In the genomic region with DNA sequence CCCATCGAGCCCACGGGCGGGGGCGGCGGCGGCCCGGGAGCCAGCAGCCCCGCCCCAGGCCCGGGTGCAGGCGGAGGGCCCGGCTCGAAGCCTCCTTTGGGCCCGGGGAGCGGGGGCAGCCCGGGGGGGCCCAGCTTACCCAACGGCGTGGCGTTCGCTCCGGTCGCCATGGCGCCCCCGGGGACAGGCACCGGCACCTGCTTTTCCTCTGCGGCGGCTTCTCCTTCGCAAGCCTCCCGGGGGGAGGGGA, we compare ENCODE assay signal across 1 cellular context.
A peak's percentile ranks its signal among the peaks of the same experiment; 100 is the strongest.
TF ChIP-seq lines count a peak whose summit lies in the region.

No MANE protein-coding gene starts in this region.

TF ChIP-seq in HepG2, 621 proteins besides CTCF, POLR2A, EP300 and RAD21 (continued from another document and continues in another):
- TF ChIP-seq, protein P1, sequence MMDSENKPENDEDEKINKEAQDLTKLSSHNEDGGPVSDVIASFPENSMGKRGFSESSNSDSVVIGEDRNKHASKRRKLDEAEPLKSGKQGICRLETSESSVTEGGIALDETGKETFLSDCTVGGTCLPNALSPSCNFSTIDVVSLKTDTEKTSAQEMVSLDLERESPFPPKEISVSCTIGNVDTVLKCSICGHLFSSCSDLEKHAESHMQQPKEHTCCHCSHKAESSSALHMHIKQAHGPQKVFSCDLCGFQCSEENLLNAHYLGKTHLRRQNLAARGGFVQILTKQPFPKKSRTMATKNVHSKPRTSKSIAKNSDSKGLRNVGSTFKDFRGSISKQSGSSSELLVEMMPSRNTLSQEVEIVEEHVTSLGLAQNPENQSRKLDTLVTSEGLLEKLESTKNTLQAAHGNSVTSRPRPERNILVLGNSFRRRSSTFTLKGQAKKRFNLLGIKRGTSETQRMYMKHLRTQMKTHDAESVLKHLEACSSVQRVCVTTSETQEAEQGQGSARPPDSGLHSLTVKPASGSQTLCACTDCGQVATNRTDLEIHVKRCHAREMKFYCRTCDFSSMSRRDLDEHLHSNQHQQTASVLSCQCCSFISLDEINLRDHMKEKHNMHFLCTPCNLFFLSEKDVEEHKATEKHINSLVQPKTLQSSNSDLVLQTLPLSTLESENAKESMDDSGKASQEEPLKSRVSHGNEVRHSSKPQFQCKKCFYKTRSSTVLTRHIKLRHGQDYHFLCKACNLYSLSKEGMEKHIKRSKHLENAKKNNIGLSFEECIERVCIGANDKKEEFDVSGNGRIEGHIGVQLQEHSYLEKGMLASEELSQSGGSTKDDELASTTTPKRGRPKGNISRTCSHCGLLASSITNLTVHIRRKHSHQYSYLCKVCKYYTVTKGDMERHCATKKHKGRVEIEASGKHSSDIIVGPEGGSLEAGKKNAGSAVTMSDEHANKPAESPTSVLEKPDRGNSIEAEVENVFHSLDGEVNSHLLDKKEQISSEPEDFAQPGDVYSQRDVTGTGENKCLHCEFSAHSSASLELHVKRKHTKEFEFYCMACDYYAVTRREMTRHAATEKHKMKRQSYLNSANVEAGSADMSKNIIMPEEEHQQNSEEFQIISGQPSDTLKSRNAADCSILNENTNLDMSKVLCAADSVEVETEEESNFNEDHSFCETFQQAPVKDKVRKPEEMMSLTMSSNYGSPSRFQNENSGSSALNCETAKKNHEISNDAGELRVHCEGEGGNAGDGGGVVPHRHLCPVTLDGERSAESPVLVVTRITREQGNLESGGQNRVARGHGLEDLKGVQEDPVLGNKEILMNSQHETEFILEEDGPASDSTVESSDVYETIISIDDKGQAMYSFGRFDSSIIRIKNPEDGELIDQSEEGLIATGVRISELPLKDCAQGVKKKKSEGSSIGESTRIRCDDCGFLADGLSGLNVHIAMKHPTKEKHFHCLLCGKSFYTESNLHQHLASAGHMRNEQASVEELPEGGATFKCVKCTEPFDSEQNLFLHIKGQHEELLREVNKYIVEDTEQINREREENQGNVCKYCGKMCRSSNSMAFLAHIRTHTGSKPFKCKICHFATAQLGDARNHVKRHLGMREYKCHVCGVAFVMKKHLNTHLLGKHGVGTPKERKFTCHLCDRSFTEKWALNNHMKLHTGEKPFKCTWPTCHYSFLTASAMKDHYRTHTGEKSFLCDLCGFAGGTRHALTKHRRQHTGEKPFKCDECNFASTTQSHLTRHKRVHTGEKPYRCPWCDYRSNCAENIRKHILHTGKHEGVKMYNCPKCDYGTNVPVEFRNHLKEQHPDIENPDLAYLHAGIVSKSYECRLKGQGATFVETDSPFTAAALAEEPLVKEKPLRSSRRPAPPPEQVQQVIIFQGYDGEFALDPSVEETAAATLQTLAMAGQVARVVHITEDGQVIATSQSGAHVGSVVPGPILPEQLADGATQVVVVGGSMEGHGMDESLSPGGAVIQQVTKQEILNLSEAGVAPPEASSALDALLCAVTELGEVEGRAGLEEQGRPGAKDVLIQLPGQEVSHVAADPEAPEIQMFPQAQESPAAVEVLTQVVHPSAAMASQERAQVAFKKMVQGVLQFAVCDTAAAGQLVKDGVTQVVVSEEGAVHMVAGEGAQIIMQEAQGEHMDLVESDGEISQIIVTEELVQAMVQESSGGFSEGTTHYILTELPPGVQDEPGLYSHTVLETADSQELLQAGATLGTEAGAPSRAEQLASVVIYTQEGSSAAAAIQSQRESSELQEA (CRISPR knock-in tag; IDR thresholded peaks at IDR 0.05; ENCODE audit: not compliant biosample characterization) = no peak
- TF ChIP-seq CBFB (CRISPR knock-in tag; IDR thresholded peaks at IDR 0.05) (no peak), ZNF160 (CRISPR knock-in tag; IDR thresholded peaks at IDR 0.05) (0 out of 2 replicates have a peak, but pooled peaks have one; percentile 42), RARG (CRISPR knock-in tag; IDR thresholded peaks at IDR 0.05; ENCODE audit: low read depth) (no peak), ZNF841 (CRISPR knock-in tag; IDR thresholded peaks at IDR 0.05; ENCODE audit: borderline replicate concordance) (no peak), MED13 (CRISPR knock-in tag; IDR thresholded peaks at IDR 0.05) (0 out of 2 replicates have a peak, but pooled peaks have one; percentile 23), ZMYM3 (CRISPR knock-in tag; IDR thresholded peaks at IDR 0.05) (no peak), ZNF432 (CRISPR knock-in tag; IDR thresholded peaks at IDR 0.05; ENCODE audit: borderline replicate concordance) (no peak), ZNF234 (CRISPR knock-in tag; conservative IDR thresholded peaks at IDR 0.05) (no peak), ZNF652 (CRISPR knock-in tag; IDR thresholded peaks at IDR 0.05; ENCODE audit: borderline replicate concordance, low read depth) (no peak), ZSCAN12 (CRISPR knock-in tag; IDR thresholded peaks at IDR 0.05) (no peak), SAFB2 (CRISPR knock-in tag; IDR thresholded peaks at IDR 0.05; ENCODE audit: borderline replicate concordance, low read depth) (no peak), CCDC6 (CRISPR knock-in tag; IDR thresholded peaks at IDR 0.05) (peak; percentile 55), ZNF749 (CRISPR knock-in tag; IDR thresholded peaks at IDR 0.05; ENCODE audit: borderline replicate concordance) (no peak), XBP1 (CRISPR knock-in tag; IDR thresholded peaks at IDR 0.05) (no peak), RORA (CRISPR knock-in tag; IDR thresholded peaks at IDR 0.05) (no peak), EZH2 (conservative IDR thresholded peaks at IDR 0.05; ENCODE audit: low read depth, low read length) (no peak)
- TF ChIP-seq, protein P2, sequence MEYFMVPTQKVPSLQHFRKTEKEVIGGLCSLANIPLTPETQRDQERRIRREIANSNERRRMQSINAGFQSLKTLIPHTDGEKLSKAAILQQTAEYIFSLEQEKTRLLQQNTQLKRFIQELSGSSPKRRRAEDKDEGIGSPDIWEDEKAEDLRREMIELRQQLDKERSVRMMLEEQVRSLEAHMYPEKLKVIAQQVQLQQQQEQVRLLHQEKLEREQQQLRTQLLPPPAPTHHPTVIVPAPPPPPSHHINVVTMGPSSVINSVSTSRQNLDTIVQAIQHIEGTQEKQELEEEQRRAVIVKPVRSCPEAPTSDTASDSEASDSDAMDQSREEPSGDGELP (IDR thresholded peaks at IDR 0.05; ENCODE audit: borderline replicate concordance, low read depth) = no peak
- TF ChIP-seq, protein P3, sequence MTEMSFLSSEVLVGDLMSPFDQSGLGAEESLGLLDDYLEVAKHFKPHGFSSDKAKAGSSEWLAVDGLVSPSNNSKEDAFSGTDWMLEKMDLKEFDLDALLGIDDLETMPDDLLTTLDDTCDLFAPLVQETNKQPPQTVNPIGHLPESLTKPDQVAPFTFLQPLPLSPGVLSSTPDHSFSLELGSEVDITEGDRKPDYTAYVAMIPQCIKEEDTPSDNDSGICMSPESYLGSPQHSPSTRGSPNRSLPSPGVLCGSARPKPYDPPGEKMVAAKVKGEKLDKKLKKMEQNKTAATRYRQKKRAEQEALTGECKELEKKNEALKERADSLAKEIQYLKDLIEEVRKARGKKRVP (CRISPR knock-in tag; IDR thresholded peaks at IDR 0.05) = no peak
- TF ChIP-seq, protein P4, sequence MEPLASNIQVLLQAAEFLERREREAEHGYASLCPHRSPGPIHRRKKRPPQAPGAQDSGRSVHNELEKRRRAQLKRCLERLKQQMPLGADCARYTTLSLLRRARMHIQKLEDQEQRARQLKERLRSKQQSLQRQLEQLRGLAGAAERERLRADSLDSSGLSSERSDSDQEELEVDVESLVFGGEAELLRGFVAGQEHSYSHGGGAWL (CRISPR knock-in tag; IDR thresholded peaks at IDR 0.05) = 0 out of 2 replicates have a peak, but pooled peaks have one; percentile 45
- TF ChIP-seq, protein P5, sequence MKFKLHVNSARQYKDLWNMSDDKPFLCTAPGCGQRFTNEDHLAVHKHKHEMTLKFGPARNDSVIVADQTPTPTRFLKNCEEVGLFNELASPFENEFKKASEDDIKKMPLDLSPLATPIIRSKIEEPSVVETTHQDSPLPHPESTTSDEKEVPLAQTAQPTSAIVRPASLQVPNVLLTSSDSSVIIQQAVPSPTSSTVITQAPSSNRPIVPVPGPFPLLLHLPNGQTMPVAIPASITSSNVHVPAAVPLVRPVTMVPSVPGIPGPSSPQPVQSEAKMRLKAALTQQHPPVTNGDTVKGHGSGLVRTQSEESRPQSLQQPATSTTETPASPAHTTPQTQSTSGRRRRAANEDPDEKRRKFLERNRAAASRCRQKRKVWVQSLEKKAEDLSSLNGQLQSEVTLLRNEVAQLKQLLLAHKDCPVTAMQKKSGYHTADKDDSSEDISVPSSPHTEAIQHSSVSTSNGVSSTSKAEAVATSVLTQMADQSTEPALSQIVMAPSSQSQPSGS (CRISPR knock-in tag; IDR thresholded peaks at IDR 0.05) = no peak
- TF ChIP-seq, protein P6, sequence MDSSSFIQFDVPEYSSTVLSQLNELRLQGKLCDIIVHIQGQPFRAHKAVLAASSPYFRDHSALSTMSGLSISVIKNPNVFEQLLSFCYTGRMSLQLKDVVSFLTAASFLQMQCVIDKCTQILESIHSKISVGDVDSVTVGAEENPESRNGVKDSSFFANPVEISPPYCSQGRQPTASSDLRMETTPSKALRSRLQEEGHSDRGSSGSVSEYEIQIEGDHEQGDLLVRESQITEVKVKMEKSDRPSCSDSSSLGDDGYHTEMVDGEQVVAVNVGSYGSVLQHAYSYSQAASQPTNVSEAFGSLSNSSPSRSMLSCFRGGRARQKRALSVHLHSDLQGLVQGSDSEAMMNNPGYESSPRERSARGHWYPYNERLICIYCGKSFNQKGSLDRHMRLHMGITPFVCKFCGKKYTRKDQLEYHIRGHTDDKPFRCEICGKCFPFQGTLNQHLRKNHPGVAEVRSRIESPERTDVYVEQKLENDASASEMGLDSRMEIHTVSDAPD (CRISPR knock-in tag; IDR thresholded peaks at IDR 0.05) = no peak
- TF ChIP-seq, protein P7, sequence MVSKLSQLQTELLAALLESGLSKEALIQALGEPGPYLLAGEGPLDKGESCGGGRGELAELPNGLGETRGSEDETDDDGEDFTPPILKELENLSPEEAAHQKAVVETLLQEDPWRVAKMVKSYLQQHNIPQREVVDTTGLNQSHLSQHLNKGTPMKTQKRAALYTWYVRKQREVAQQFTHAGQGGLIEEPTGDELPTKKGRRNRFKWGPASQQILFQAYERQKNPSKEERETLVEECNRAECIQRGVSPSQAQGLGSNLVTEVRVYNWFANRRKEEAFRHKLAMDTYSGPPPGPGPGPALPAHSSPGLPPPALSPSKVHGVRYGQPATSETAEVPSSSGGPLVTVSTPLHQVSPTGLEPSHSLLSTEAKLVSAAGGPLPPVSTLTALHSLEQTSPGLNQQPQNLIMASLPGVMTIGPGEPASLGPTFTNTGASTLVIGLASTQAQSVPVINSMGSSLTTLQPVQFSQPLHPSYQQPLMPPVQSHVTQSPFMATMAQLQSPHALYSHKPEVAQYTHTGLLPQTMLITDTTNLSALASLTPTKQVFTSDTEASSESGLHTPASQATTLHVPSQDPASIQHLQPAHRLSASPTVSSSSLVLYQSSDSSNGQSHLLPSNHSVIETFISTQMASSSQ (IDR thresholded peaks at IDR 0.05; ENCODE audit: low read depth) = no peak
- TF ChIP-seq, protein P7 (CRISPR knock-in tag; IDR thresholded peaks at IDR 0.05; ENCODE audit: borderline replicate concordance) = no peak
- TF ChIP-seq, protein P8, sequence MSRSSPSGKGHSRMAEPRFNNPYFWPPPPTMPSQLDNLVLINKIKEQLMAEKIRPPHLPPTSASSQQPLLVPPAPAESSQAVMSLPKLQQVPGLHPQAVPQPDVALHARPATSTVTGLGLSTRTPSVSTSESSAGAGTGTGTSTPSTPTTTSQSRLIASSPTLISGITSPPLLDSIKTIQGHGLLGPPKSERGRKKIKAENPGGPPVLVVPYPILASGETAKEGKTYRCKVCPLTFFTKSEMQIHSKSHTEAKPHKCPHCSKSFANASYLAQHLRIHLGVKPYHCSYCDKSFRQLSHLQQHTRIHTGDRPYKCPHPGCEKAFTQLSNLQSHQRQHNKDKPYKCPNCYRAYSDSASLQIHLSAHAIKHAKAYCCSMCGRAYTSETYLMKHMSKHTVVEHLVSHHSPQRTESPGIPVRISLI (CRISPR knock-in tag; IDR thresholded peaks at IDR 0.05; ENCODE audit: borderline replicate concordance) = no peak
- TF ChIP-seq, protein P9, sequence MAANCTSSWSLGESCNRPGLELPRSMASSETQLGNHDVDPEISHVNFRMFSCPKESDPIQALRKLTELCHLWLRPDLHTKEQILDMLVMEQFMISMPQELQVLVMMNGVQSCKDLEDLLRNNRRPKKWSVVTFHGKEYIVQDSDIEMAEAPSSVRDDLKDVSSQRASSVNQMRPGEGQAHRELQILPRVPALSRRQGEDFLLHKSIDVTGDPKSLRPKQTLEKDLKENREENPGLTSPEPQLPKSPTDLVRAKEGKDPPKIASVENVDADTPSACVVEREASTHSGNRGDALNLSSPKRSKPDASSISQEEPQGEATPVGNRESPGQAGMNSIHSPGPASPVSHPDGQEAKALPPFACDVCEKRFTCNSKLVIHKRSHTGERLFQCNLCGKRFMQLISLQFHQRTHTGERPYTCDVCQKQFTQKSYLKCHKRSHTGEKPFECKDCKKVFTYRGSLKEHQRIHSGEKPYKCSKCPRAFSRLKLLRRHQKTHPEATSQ (CRISPR knock-in tag; IDR thresholded peaks at IDR 0.05; ENCODE audit: borderline replicate concordance) = no peak
- TF ChIP-seq, protein P10, sequence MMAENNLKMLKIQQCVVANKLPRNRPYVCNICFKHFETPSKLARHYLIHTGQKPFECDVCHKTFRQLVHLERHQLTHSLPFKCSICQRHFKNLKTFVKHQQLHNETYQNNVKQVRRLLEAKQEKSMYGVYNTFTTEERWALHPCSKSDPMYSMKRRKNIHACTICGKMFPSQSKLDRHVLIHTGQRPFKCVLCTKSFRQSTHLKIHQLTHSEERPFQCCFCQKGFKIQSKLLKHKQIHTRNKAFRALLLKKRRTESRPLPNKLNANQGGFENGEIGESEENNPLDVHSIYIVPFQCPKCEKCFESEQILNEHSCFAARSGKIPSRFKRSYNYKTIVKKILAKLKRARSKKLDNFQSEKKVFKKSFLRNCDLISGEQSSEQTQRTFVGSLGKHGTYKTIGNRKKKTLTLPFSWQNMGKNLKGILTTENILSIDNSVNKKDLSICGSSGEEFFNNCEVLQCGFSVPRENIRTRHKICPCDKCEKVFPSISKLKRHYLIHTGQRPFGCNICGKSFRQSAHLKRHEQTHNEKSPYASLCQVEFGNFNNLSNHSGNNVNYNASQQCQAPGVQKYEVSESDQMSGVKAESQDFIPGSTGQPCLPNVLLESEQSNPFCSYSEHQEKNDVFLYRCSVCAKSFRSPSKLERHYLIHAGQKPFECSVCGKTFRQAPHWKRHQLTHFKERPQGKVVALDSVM (CRISPR knock-in tag; IDR thresholded peaks at IDR 0.05) = 0 out of 2 replicates have a peak, but pooled peaks have one; percentile 12
